Comparison of ENCODE assay signal across 9 cellular contexts in the genomic region with DNA sequence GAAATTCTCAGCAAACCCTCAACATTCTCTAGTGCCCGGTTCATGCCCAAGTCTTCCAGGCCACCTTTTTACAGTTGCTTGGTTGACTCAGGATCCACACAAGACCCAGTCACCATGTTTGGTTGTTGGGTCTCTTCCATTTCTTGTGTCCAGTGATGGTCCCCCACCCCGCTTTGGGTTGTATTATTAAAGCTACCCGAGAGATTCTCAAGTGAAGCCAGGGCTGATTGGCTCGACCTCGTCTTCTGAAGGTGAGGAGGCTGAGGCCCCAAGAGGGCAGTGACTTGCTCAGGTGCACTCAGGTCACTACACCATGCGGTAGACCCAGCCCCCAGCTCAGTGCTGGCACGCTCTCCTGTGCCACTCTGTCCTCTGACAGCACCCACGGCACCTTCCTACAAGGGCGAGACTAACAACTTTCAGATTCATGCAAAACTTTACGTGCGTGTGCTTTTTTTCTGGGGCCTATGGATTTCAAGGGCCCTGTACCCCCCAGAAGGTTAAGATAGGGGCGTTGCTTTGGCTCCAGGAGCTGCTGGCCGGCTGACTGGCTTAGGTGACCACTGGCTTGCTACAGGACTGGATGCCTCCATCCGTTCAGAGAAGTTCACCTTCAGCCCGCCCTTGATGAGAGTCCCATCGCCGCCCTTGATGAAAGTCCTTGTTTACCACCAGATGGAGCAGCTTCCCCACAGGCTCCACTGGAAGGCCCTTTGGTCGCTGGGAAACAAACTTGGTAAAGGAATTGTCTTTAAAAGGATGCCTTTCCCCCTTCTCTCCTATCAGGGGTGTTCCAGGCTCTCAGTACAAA. TPM values are rescaled to one million over a fixed set of nuclear protein-coding genes. Genes with fewer than 3 reads are reported as not detected.
DNase-seq lines count a peak whose midpoint lies in the region; ATAC-seq, FAIRE-seq and TF ChIP-seq lines count a peak whose summit lies in the region.
"Had no signal": no experiment of that assay in that cellular context is flagged by ENCODE, and none has a peak within 500 bp of the region (broad histone marks: within the 10 kb centered on the region; RNA-seq: fewer than 3 reads in every experiment).

No MANE protein-coding gene starts in this region.

- WGBS in body of pancreas, 2 donors: 42 to 46% methylated on average over 13 to 18 of the region's 18 CpGs

- no peaks in the 10 kb centered on the region for H3K27me3 ChIP-seq in body of pancreas

- H3K27ac ChIP-seq in body of pancreas: no peak overlapping the region

- no peak overlapping the region for H3K4me3 ChIP-seq in body of pancreas

- DNase-seq in SHP77 (lab: John Stamatoyannopoulos, UW) (peak; percentile 14 to 52), SHP77 treated with DMSO at 0.1 percent for 48 hours (lab: John Stamatoyannopoulos, UW) (no peak), NCI-H146 (lab: John Stamatoyannopoulos, UW) (peak; percentile 67), body of pancreas (peak; percentile 61 to 79 (median 72)), inferior parietal cortex (ENCODE audit: extremely low spot score) (peak; percentile 87), stromal cell of bone marrow (ENCODE audit: low read depth) (peak; percentile 56), GM12892 (ENCODE audit: insufficient read length) (no peak)
- DNase-seq: activated naive CD8-positive, alpha-beta T cell treated with anti-CD3 and anti-CD28 coated beads, Interleukin-2, amount 10 ng/mL, durations not matched to agents 7 days and 5 days had no signal

- TF ChIP-seq POLR2A in body of pancreas (IDR thresholded peaks at IDR 0.05) (no peak), GM12892 (IDR thresholded peaks at IDR 0.05; ENCODE audit: low read depth, low read length) (no peak)

- FAIRE-seq in GM12892 (lab: Jason Lieb, UNC): no peak

- ATAC-seq in body of pancreas: peak; percentile 84
- no peak for ATAC-seq in HG02588 (IDR thresholded peaks at IDR 0.05; ENCODE audit: unreplicated experiment)

- intact Hi-C loops in body of pancreas (cut with DNase I): loop anchor here (5.0 kb wide), 2 partner anchors 125 to 415 kb away; no protein-coding TSS in a partner anchor

- TF ChIP-seq CTCF in body of pancreas (IDR thresholded peaks at IDR 0.05): peak; percentile 39 to 82 (median 71)

- no peaks in the 10 kb centered on the region for H3K4me1 ChIP-seq in body of pancreas

- no peaks in the 10 kb centered on the region for H3K36me3 ChIP-seq in body of pancreas (replicated peaks in 1 of 2; ENCODE audit: insufficient read depth in 1 of 2, low read depth in 2 of 2)

- H3K9me3 ChIP-seq in body of pancreas: no peaks in the 10 kb centered on the region

RNA-seq across cellular contexts. Expression of a gene that starts 50.4 kb away (rescaled TPM):
- under 1 TPM in 1 of 2 donors, not detected in 1; 0.26 TPM for total RNA-seq in body of pancreas
- polyA plus RNA-seq in GM12892 (2012; ENCODE audit: missing spikeins): not detected
- total RNA-seq: activated naive CD8-positive, alpha-beta T cell treated with anti-CD3 and anti-CD28 coated beads, Interleukin-2, amount 10 ng/mL, durations not matched to agents 7 days and 5 days had no signal

Comparison
In these comparisons a context has a peak if more than half of its experiments do, and no peak if none do; other contexts are left out.
1. DNase-seq: peak in SHP77 (2 of 2), NCI-H146 (single experiment), body of pancreas (4 of 4), inferior parietal cortex (single experiment) and stromal cell of bone marrow (single experiment); none in SHP77 treated with DMSO at 0.1 percent for 48 hours (single experiment) and GM12892 (single experiment).